ENCODE assay signal across 8 cellular contexts in the genomic region with DNA sequence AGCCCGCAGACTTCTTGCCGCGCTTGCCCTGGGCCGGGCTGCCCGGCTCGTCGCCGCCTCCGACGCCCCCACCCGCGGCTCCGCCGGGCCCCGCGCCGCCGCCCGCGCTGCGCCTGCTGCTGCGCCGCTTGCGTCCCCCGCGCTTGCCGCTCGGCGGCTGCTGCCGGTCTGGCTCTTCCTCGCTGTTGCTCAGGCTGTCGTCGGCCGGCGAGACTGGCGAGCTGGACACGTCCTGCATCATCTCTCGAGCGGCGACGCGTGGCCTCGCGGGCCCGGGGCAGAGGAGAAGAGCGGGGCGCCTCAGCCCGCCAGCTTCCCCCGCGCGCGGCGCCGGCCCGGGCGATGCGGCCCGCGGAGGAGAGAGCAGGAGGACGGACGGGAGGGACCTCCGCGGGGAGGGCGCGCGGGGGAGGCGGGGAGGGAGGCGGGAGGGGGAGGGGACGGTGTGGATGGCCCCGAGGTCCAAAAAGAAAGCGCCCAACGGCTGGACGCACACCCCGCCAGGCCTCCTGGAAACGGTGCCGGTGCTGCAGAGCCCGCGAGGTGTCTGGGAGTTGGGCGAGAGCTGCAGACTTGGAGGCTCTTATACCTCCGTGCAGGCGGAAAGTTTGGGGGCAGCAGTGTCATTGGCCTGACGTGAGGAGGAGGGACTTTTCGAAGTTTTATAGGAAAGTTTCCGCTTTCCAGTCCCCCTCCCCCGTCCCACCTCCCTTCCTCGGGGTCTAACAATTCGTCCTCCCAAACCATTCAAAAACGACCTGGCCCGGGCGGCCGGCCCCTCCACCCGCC. TPM values are rescaled to one million over a fixed set of nuclear protein-coding genes. Genes with fewer than 3 reads are reported as not detected.
DNase-seq lines count a peak whose midpoint lies in the region; ATAC-seq and TF ChIP-seq lines count a peak whose summit lies in the region.

A gene (minus strand): TSS at position 556 of the 789 bp plus-strand sequence. CDS start 315 bp downstream, at position 241.

- no peaks in the 10 kb centered on the region for H3K36me3 Mint-ChIP-seq in activated CD8-positive, alpha-beta T cell treated with anti-CD3 and anti-CD28 coated beads, Interleukin-2, amount 10 ng/mL, durations not matched to agents 7 days and 5 days (ENCODE audit: low read depth)

- POLR2A ChIA-PET in activated CD8-positive, alpha-beta T cell treated with anti-CD3 and anti-CD28 coated beads, Interleukin-2, amount 10 ng/mL, durations not matched to agents 7 days and 5 days (lab: Charles Lee): no interaction called here

- TF ChIP-seq EP300 in sigmoid colon (IDR thresholded peaks at IDR 0.05): no peak

- peaks cover 9 to 99% (median 94%) of the 10 kb centered on the region in 7 donors for H3K27me3 ChIP-seq in heart right ventricle
- peaks cover 9 to 81% (median 34%) of the 10 kb centered on the region in 3 donors for H3K27me3 ChIP-seq in sigmoid colon

- no peak for TF ChIP-seq POLR2A in sigmoid colon (IDR thresholded peaks at IDR 0.05)

- H3K9me3 Mint-ChIP-seq in activated CD8-positive, alpha-beta T cell treated with anti-CD3 and anti-CD28 coated beads, Interleukin-2, amount 10 ng/mL, durations not matched to agents 7 days and 5 days (ENCODE audit: insufficient read depth): no peaks in the 10 kb centered on the region

- H3K27ac ChIP-seq in heart right ventricle (peak within 1 kb of the TSS in 9 of 10 donors; percentile 36 to 70 (median 52)), sigmoid colon (peak within 1 kb of the TSS; percentile 65 to 89 (median 68))

- ATAC-seq in activated CD8-positive, alpha-beta T cell treated with anti-CD3 and anti-CD28 coated beads, Interleukin-2, amount 10 ng/mL, durations not matched to agents 7 days and 5 days: peak; percentile 36
- ATAC-seq in heart right ventricle: peak; percentile 72 to 88 (median 82)

- H3K4me1 Mint-ChIP-seq in activated CD8-positive, alpha-beta T cell treated with anti-CD3 and anti-CD28 coated beads, Interleukin-2, amount 10 ng/mL, durations not matched to agents 7 days and 5 days (ENCODE audit: low read depth): peaks cover 5% of the 10 kb centered on the region

- 1% methylated on average over 68 to 91 of the region's 92 CpGs for WGBS in heart right ventricle, 2 donors
- WGBS in sigmoid colon, 2 donors: 1 to 2% methylated on average over 92 of the region's 92 CpGs

- no peaks in the 10 kb centered on the region for H3K9me3 ChIP-seq in heart right ventricle
- no peaks in the 10 kb centered on the region for H3K9me3 ChIP-seq in sigmoid colon

- H3K27ac Mint-ChIP-seq in activated CD8-positive, alpha-beta T cell treated with anti-CD3 and anti-CD28 coated beads, Interleukin-2, amount 10 ng/mL, durations not matched to agents 7 days and 5 days: no peak within 1 kb of the TSS

- CTCF ChIA-PET in activated CD8-positive, alpha-beta T cell treated with anti-CD3 and anti-CD28 coated beads, Interleukin-2, amount 10 ng/mL, durations not matched to agents 7 days and 5 days (lab: Charles Lee): no interaction called here

- TF ChIP-seq CTCF in GM13976 (IDR thresholded peaks at IDR 0.05; ENCODE audit: borderline replicate concordance, control extremely low read depth, extremely low read depth, insufficient read depth, missing control alignments) (no peak), heart right ventricle (IDR thresholded peaks at IDR 0.05) (no peak), sigmoid colon (IDR thresholded peaks at IDR 0.05) (no peak)

- peak; percentile 60 for DNase-seq in GM13976 (ENCODE audit: low spot score)
- DNase-seq in HS-5 (ENCODE audit: low read depth): peak; percentile 20
- no peak for DNase-seq in activated CD8-positive, alpha-beta T cell treated with anti-CD3 and anti-CD28 coated beads, Interleukin-2, amount 10 ng/mL, durations not matched to agents 7 days and 5 days
- peak; percentile 46 to 64 for DNase-seq in heart right ventricle
- peak; percentile 79 for DNase-seq in sigmoid colon
- no peak for DNase-seq in T-helper 1 cell
- no peak for DNase-seq in NCI-H2107 (lab: John Stamatoyannopoulos, UW)
- DNase-seq in stimulated activated CD4-positive, alpha-beta T cell treated with anti-CD3 and anti-CD28 coated beads, Interleukin-4, amount 100 ng/mL, for 1 hour: no peak

- H3K27me3 Mint-ChIP-seq in activated CD8-positive, alpha-beta T cell treated with anti-CD3 and anti-CD28 coated beads, Interleukin-2, amount 10 ng/mL, durations not matched to agents 7 days and 5 days (ENCODE audit: low read depth): peaks cover 55% of the 10 kb centered on the region

- no peaks in the 10 kb centered on the region for H3K36me3 ChIP-seq in heart right ventricle
- H3K36me3 ChIP-seq in sigmoid colon: no peaks in the 10 kb centered on the region

- intact Hi-C loops in heart right ventricle (cut with DNase I): loop anchor here in 1 of 10 donors (10.0 kb wide), 1 partner anchor 762 kb away; no protein-coding TSS in a partner anchor
- intact Hi-C loops in sigmoid colon (cut with DNase I): no loop called here

- H3K4me3 ChIP-seq in heart right ventricle (peak within 1 kb of the TSS; percentile 47 to 72 (median 62)), sigmoid colon (peak within 1 kb of the TSS; percentile 44 to 71 (median 62))

- in situ Hi-C loops in GM13976 (cut with MboI; ENCODE audit: low sequenced_read_pairs, unreplicated experiment): loop anchor here (25.0 kb wide), 2 partner anchors 545 to 1670 kb away; a partner anchor contains a TSS

- peak within 1 kb of the TSS; percentile 38 for H3K4me3 Mint-ChIP-seq in activated CD8-positive, alpha-beta T cell treated with anti-CD3 and anti-CD28 coated beads, Interleukin-2, amount 10 ng/mL, durations not matched to agents 7 days and 5 days

- H3K4me1 ChIP-seq in heart right ventricle: peaks cover 0 to 32% (median 18%) of the 10 kb centered on the region in 9 donors
- peaks cover 0 to 35% (median 23%) of the 10 kb centered on the region in 4 donors for H3K4me1 ChIP-seq in sigmoid colon

RNA-seq across cellular contexts. Expression of the gene that starts here (rescaled TPM):
- not detected for total RNA-seq in activated CD8-positive, alpha-beta T cell treated with anti-CD3 and anti-CD28 coated beads, Interleukin-2, amount 10 ng/mL, durations not matched to agents 7 days and 5 days
- total RNA-seq in heart right ventricle: 1 to 10 TPM in 7 of 10 donors, under 1 TPM in 3; 0.45 to 3.5 (median 1.3) TPM
- polyA plus RNA-seq in heart right ventricle: 1 to 10 TPM; 3.2 to 3.4 TPM
- 10 to 100 TPM in 1 of 4 donors, 1 to 10 TPM in 3; 1.8 to 17.8 (median 4.2) TPM for total RNA-seq in sigmoid colon
- polyA plus RNA-seq in sigmoid colon: 1 to 10 TPM in 2 of 3 donors, not detected in 1; 1.0 to 1.8 TPM

Comparison
In these comparisons a context has a peak if more than half of its experiments do, and no peak if none do; other contexts are left out.
1. Peak in ATAC-seq in activated CD8-positive, alpha-beta T cell treated with anti-CD3 and anti-CD28 coated beads, Interleukin-2, amount 10 ng/mL, durations not matched to agents 7 days and 5 days; RNA of the gene not detected or under 1 TPM.
2. DNase-seq: peak in GM13976 (single experiment), HS-5 (single experiment), heart right ventricle (2 of 2) and sigmoid colon (single experiment); none in activated CD8-positive, alpha-beta T cell treated with anti-CD3 and anti-CD28 coated beads, Interleukin-2, amount 10 ng/mL, durations not matched to agents 7 days and 5 days (single experiment), T-helper 1 cell (0 of 5), NCI-H2107 (single experiment) and stimulated activated CD4-positive, alpha-beta T cell treated with anti-CD3 and anti-CD28 coated beads, Interleukin-4, amount 100 ng/mL, for 1 hour (single experiment).